8 cellular contexts compared by ENCODE assay signal in the genomic region with DNA sequence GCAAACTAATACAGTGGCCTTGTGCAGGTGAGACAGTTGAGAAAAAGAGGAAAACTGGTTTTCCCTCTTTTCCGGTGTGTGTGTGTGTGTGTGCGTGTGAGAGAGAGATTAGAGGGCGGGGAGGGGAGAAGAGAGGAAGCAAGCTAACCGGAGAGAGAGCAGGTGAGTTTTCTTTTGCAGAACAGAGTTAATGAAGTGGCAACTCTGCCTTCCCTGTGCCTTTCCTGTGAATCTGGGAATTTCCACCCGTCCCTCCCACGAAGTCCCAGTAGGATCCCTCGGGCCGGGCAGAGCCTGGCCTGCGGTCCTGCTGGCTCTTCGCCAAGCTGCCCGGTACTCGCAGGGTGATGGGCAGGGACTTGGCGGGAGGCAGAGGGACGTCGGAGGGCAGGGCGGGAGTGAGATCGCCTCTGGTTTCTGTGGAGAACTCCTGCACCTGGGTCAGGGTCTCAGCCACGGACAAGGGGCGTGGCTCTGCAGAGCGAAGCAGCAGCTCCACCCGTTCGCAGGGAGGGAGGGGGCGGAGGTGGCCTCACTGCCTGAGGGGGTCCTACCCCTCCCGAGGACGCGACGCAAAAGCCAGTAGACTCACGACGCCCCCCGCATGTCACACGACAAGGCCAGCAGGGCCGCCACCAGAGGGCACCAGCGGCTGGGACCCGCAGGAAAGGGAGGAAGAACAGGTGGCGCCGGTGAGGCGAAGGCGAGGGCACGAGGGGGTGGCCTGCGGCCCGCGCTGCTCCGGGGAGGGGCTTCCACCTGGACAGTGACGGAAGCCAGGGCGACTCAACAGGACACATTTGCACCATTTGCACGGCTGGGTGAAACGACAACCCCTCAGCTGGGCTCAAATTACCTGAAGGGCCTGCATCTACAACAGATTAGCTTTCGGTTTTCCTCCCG. TPM values are rescaled to one million over a fixed set of nuclear protein-coding genes. Genes with fewer than 3 reads are reported as not detected.
DNase-seq lines count a peak whose midpoint lies in the region; ATAC-seq and TF ChIP-seq lines count a peak whose summit lies in the region.

No MANE protein-coding gene starts in this region.

- H3K79me2 ChIP-seq in PC-9 (ENCODE audit: low read depth) = no peaks in the 10 kb centered on the region

- peak overlapping the region; percentile 82 for H3K4me3 Mint-ChIP-seq in activated T-helper 17 cell treated with anti-CD3 and anti-CD28 coated beads, Interleukin-2, amount 50 U/mL, for 72 hours
- peak overlapping the region; percentile 75 for H3K4me3 Mint-ChIP-seq in osteocyte (ENCODE audit: unreplicated experiment)

- H3K36me3 Mint-ChIP-seq in activated T-helper 17 cell treated with anti-CD3 and anti-CD28 coated beads, Interleukin-2, amount 50 U/mL, for 72 hours (ENCODE audit: low read depth) = no peaks in the 10 kb centered on the region
- H3K36me3 Mint-ChIP-seq in osteocyte (ENCODE audit: unreplicated experiment) = no peaks in the 10 kb centered on the region

- H3K4me1 ChIP-seq in HUES48 (ENCODE audit: control insufficient read depth, insufficient read depth, low read length) (peaks cover 5% of the 10 kb centered on the region; the same call in 1 of the 2 replicates), PC-9 (replicated peaks; ENCODE audit: insufficient read depth) (peaks cover 20% of the 10 kb centered on the region), gastroesophageal sphincter (peaks cover 0 to 13% (median 9%) of the 10 kb centered on the region in 3 donors), tibial nerve (peaks cover 0 to 19% (median 11%) of the 10 kb centered on the region in 4 donors)

- peak overlapping the region; percentile 77 for H3K4me2 ChIP-seq in PC-9

- CTCF ChIA-PET in PC-9 (lab: Charles Lee) = interaction anchor here (0.6 to 1.0 kb wide), 6 partner anchors 35 to 365 kb away, joined by 3 to 7 read pairs (median 4); no protein-coding TSS in a partner anchor

- H3K36me3 ChIP-seq in HUES48 (ENCODE audit: control insufficient read depth, insufficient read depth, low read length) (no peaks in the 10 kb centered on the region), PC-9 (ENCODE audit: low read depth) (no peaks in the 10 kb centered on the region), gastroesophageal sphincter (no peaks in the 10 kb centered on the region), tibial nerve (no peaks in the 10 kb centered on the region)

- peaks cover 7% of the 10 kb centered on the region for H3K27me3 Mint-ChIP-seq in activated T-helper 17 cell treated with anti-CD3 and anti-CD28 coated beads, Interleukin-2, amount 50 U/mL, for 72 hours
- H3K27me3 Mint-ChIP-seq in osteocyte (ENCODE audit: unreplicated experiment) = peaks cover 8% of the 10 kb centered on the region

- H3K27ac Mint-ChIP-seq in activated T-helper 17 cell treated with anti-CD3 and anti-CD28 coated beads, Interleukin-2, amount 50 U/mL, for 72 hours = peak overlapping the region; percentile 49
- H3K27ac Mint-ChIP-seq in osteocyte (ENCODE audit: unreplicated experiment) = no peak overlapping the region

- H3K4me1 Mint-ChIP-seq in activated T-helper 17 cell treated with anti-CD3 and anti-CD28 coated beads, Interleukin-2, amount 50 U/mL, for 72 hours = peaks cover 5% of the 10 kb centered on the region
- peaks cover 15% of the 10 kb centered on the region for H3K4me1 Mint-ChIP-seq in osteocyte (ENCODE audit: unreplicated experiment)

- H3K27ac ChIP-seq in HUES48 (ENCODE audit: low read depth, low read length) = no peak overlapping the region
- H3K27ac ChIP-seq in PC-9 = peak overlapping the region; percentile 67
- no peak overlapping the region for H3K27ac ChIP-seq in gastroesophageal sphincter
- no peak overlapping the region for H3K27ac ChIP-seq in tibial nerve

- H3K9ac ChIP-seq in HUES48 (ENCODE audit: low read depth, low read length) = 0 out of 2 replicates have a peak overlapping the region, but pooled peaks have one; percentile 14

- H3K9me2 ChIP-seq in PC-9 (ENCODE audit: insufficient read depth) = no peaks in the 10 kb centered on the region

- no peaks in the 10 kb centered on the region for H3K9me3 ChIP-seq in HUES48 (ENCODE audit: control insufficient read depth, insufficient read depth, low read length)
- no peaks in the 10 kb centered on the region for H3K9me3 ChIP-seq in PC-9 (ENCODE audit: insufficient read depth, low read depth)
- peaks cover 0 to 8% (median 0%) of the 10 kb centered on the region in 3 donors for H3K9me3 ChIP-seq in gastroesophageal sphincter
- H3K9me3 ChIP-seq in tibial nerve = peaks cover 0 to 4% (median 0%) of the 10 kb centered on the region in 4 donors

- intact Hi-C loops in PC-9 (cut with micrococcal nuclease; ENCODE audit: unreplicated experiment) = loop anchor here (1.0 to 10.0 kb wide), 4 partner anchors 59 to 258 kb away; a partner anchor contains a TSS

- TF ChIP-seq POLR2A in gastroesophageal sphincter (IDR thresholded peaks at IDR 0.05) (no peak), tibial nerve (IDR thresholded peaks at IDR 0.05) (no peak)

- H3K9me3 Mint-ChIP-seq in activated T-helper 17 cell treated with anti-CD3 and anti-CD28 coated beads, Interleukin-2, amount 50 U/mL, for 72 hours = no peaks in the 10 kb centered on the region
- H3K9me3 Mint-ChIP-seq in osteocyte (ENCODE audit: unreplicated experiment) = no peaks in the 10 kb centered on the region

- H3K4me3 ChIP-seq in GM08714 (ENCODE audit: low read length) (peak overlapping the region; percentile 42; the same call in 1 of the 2 replicates), HUES48 (ENCODE audit: low read depth, low read length) (peak overlapping the region; percentile 49), PC-9 (peak overlapping the region; percentile 60), gastroesophageal sphincter (peak overlapping the region; percentile 29 to 52), tibial nerve (peak overlapping the region; percentile 15 to 46 (median 41))

- TF ChIP-seq EP300 in gastroesophageal sphincter (IDR thresholded peaks at IDR 0.05) = no peak
- no peak for TF ChIP-seq EP300 in tibial nerve (IDR thresholded peaks at IDR 0.05)

- ATAC-seq in activated T-helper 17 cell treated with anti-CD3 and anti-CD28 coated beads, Interleukin-2, amount 50 U/mL, for 72 hours (replicated peaks) = peak; percentile 88
- peak; percentile 46 for ATAC-seq in gastroesophageal sphincter
- ATAC-seq in HG03520 (IDR thresholded peaks at IDR 0.05; ENCODE audit: unreplicated experiment) = no peak

- H4K20me1 ChIP-seq in PC-9 (ENCODE audit: insufficient read depth) = no peaks in the 10 kb centered on the region

- peaks cover 7% of the 10 kb centered on the region for H3F3A ChIP-seq in PC-9 (ENCODE audit: insufficient read depth, low read depth)

- no TSS peak for BruUV-seq in PC-9 (replicated peaks; lab: Mats Ljungman, UMichigan)

- TF ChIP-seq CTCF in PC-9 (conservative IDR thresholded peaks at IDR 0.05) (peak; percentile 89), gastroesophageal sphincter (IDR thresholded peaks at IDR 0.05) (peak; percentile 31 to 74 (median 44)), osteocyte (IDR thresholded peaks at IDR 0.05) (peak; percentile 74), tibial nerve (IDR thresholded peaks at IDR 0.05) (peak; percentile 51 to 67 (median 61))

- H3K27me3 ChIP-seq in HUES48 (ENCODE audit: control insufficient read depth, insufficient read depth, low read length) (peaks cover 20% of the 10 kb centered on the region), PC-9 (ENCODE audit: insufficient read depth, low read depth) (no peaks in the 10 kb centered on the region), gastroesophageal sphincter (peaks cover 23% of the 10 kb centered on the region), tibial nerve (peaks cover 0 to 6% of the 10 kb centered on the region in 2 donors)

- DNase-seq in PC-9 = peak; percentile 72 to 91
- peak; percentile 85 for DNase-seq in osteocyte (ENCODE audit: extremely low spot score, unreplicated experiment)
- peak; percentile 16 to 18 for DNase-seq in tibial nerve (ENCODE audit: low spot score in 2 of 2)

- H2AFZ ChIP-seq in PC-9 = peak overlapping the region; percentile 90

- POLR2A ChIA-PET in PC-9 (lab: Charles Lee; ENCODE audit: unreplicated experiment) = interaction anchor here (0.6 to 0.7 kb wide), 2 partner anchors 76 to 299 kb away, joined by 3 to 4 read pairs; a partner anchor contains a TSS

- WGBS in gastroesophageal sphincter (ENCODE audit: low coverage in 1 of 2), 2 donors = 0 to 18% methylated on average over 1 to 15 of the region's 49 CpGs
- 11 to 15% methylated on average over 39 to 42 of the region's 49 CpGs for WGBS in tibial nerve, 2 donors

RNA-seq across cellular contexts. Expression of a gene that starts 51.2 kb away (rescaled TPM):
- 0.13 and 0.18 TPM in 2 replicates for total RNA-seq in PC-9 (2021)
- not detected for total RNA-seq in activated T-helper 17 cell treated with anti-CD3 and anti-CD28 coated beads, Interleukin-2, amount 50 U/mL, for 72 hours
- 1 to 10 TPM in 1 of 4 donors, under 1 TPM in 2, not detected in 1; 0.16 to 1.3 (median 0.27) TPM for total RNA-seq in gastroesophageal sphincter
- total RNA-seq in osteocyte = 9.8 and 11.0 TPM in 2 replicates
- total RNA-seq in tibial nerve = 1 to 10 TPM in 1 of 4 donors, under 1 TPM in 1, not detected in 2; 0.39 to 2.1 TPM

RNA-seq across cellular contexts. Expression of a gene that starts 59.2 kb away (rescaled TPM):
- total RNA-seq in PC-9 (2021) (38.8 and 45.9 TPM in 2 replicates), gastroesophageal sphincter (10 to 100 TPM in 3 of 4 donors, 1 to 10 TPM in 1; 8.5 to 18.6 (median 11.9) TPM), osteocyte (23.4 and 24.8 TPM in 2 replicates), tibial nerve (10 to 100 TPM in 2 of 4 donors, 1 to 10 TPM in 2; 7.9 to 23.7 (median 9.9) TPM)
- 10 to 100 TPM; 21.1 to 40.8 TPM for total RNA-seq in activated T-helper 17 cell treated with anti-CD3 and anti-CD28 coated beads, Interleukin-2, amount 50 U/mL, for 72 hours

Comparison
In these comparisons a context has a peak if more than half of its experiments do, and no peak if none do; other contexts are left out.
1. DNase-seq: peak in every context shown above with its lines; median percentile 85 in osteocyte; 82 in PC-9; 17 in tibial nerve.